In genomic region chr22:47166446-47167016, GRCh38 we compare ENCODE assay signal across 1 cellular context.
TF ChIP-seq lines count a peak whose summit lies in the region.

No MANE protein-coding gene starts in this region.

TF ChIP-seq in HepG2, 621 proteins besides CTCF, POLR2A, EP300 and RAD21 (continued from another document):
- no peak for TF ChIP-seq ZNF878 (CRISPR knock-in tag; IDR thresholded peaks at IDR 0.05)
- no peak for TF ChIP-seq KMT2B (CRISPR knock-in tag; IDR thresholded peaks at IDR 0.05)
- no peak for TF ChIP-seq RBM22 (optimal IDR thresholded peaks at IDR 0.05; ENCODE audit: low read length)
- TF ChIP-seq FOXA1 (IDR thresholded peaks at IDR 0.05), result no peak
- no peak for TF ChIP-seq FOXA1 (CRISPR knock-in tag; IDR thresholded peaks at IDR 0.05)
- TF ChIP-seq MED1 (CRISPR knock-in tag; IDR thresholded peaks at IDR 0.05), result no peak
- no peak for TF ChIP-seq TAF15 (IDR thresholded peaks at IDR 0.05; ENCODE audit: low read depth, low read length, poor library complexity, severe bottlenecking)
- no peak for TF ChIP-seq JUNB (CRISPR knock-in tag; IDR thresholded peaks at IDR 0.05; ENCODE audit: borderline replicate concordance)
- no peak for TF ChIP-seq FOXK2 (IDR thresholded peaks at IDR 0.05)
- TF ChIP-seq ZNF552 (CRISPR knock-in tag; IDR thresholded peaks at IDR 0.05; ENCODE audit: borderline replicate concordance), result no peak
